14 cellular contexts compared by ENCODE assay signal in the genomic region with DNA sequence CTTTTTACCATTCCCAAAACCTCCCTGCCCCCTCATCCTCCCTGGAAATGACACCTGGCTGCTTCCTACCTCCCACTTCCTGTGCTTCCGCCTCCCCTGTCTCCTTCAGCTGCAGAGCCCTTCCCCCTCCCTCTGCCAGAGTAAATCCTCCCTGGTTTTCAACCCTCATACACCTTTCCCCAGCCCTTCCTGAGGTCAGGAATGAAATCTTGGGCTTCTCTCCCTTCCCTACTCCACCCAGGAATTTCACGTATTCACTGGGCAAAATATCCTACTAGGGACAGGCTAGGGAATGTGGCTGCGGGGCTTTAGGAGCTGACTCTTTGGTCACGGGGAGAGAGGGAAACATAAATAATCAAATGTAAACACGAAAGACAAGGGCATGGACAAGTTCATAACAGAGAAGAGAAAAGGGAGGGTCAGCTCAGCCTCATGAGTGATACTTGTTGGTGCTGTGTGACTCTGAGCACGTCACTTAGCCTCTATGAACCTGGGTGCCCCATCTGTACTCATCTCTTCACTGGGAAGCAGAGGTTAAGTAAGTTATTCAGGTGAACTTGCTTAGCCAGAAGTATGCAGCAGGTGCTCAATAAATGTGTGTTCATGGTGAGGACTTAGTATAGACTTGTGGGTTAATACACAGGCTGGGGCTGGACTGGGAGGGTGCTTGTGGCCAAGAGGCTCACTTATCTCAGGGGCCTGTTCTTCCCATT. TPM values are rescaled to one million over a fixed set of nuclear protein-coding genes. Genes with fewer than 3 reads are reported as not detected.
DNase-seq lines count a peak whose midpoint lies in the region; ATAC-seq, FAIRE-seq and TF ChIP-seq lines count a peak whose summit lies in the region.
"Had no signal": no experiment of that assay in that cellular context is flagged by ENCODE, and none has a peak within 500 bp of the region (broad histone marks: within the 10 kb centered on the region; RNA-seq: fewer than 3 reads in every experiment).

No MANE protein-coding gene starts in this region.

- peak; percentile 47 for ATAC-seq in HepG2
- ATAC-seq in right lobe of liver, result no peak
- ATAC-seq in GM18861 (IDR thresholded peaks at IDR 0.05; ENCODE audit: unreplicated experiment), result no peak
- ATAC-seq: activated naive CD4-positive, alpha-beta T cell treated with anti-CD3 and anti-CD28 coated beads, Interleukin-2, amount 50 U/mL, for 72 hours; stimulated activated memory B cell treated with anti-CD40 and anti-IgM and Interleukin-4, amounts not matched to agents 10 μg/mL and 1 μg/mL and 100 μg/mL, for 72 hours had no signal

- CTCF ChIA-PET in HepG2 (lab: Yijun Ruan, JAX; ENCODE audit: low intra/inter-chr PET ratio, low total read pairs), result no interaction called here

- no peak for TF ChIP-seq RAD21 in HepG2 (CRISPR knock-in tag; IDR thresholded peaks at IDR 0.05)

- H3K9ac ChIP-seq in HepG2 (ENCODE audit: insufficient read depth, low read depth, low read length), result no peak overlapping the region
- H3K9ac ChIP-seq: GM23248 had no signal

- FAIRE-seq in HepG2 (lab: Jason Lieb, UNC) (no peak), urothelium cell line (lab: Jason Lieb, UNC) (peak; percentile 20)

- H4K20me1 ChIP-seq in HepG2 (ENCODE audit: insufficient read depth, low read length), result no peaks in the 10 kb centered on the region

- H3K9me3 ChIP-seq in HepG2 (ENCODE audit: low read length), result no peaks in the 10 kb centered on the region
- no peaks in the 10 kb centered on the region for H3K9me3 ChIP-seq in right lobe of liver
- no peaks in the 10 kb centered on the region for H3K9me3 ChIP-seq in SJCRH30 (replicated peaks)
- no peaks in the 10 kb centered on the region for H3K9me3 ChIP-seq in iPS DF 6.9 (ENCODE audit: control insufficient read depth, insufficient read depth, low read length)

- DNase-seq in HepG2 (ENCODE audit: low spot score) (peak; percentile 24), right lobe of liver (no peak), SJCRH30 (peak; percentile 29 to 32), iPS DF 6.9 (ENCODE audit: low read depth, low spot score) (no peak), urothelium cell line (ENCODE audit: low spot score) (peak; percentile 43), NCI-H1694 (lab: John Stamatoyannopoulos, UW) (no peak)
- DNase-seq in NK-92 treated with Interleukin-12 subunit alpha and Interleukin-12 subunit beta, amount 100 ng/mL, for 24 hours (lab: John Stamatoyannopoulos, UW), result no peak
- DNase-seq: NCI-H1436, occipital lobe had no signal

- TF ChIP-seq POLR2A in HepG2 (IDR thresholded peaks at IDR 0.05; ENCODE audit: insufficient read depth in 1 of 2, low read depth in 2 of 2, low read length in 2 of 2) (no peak), right lobe of liver (IDR thresholded peaks at IDR 0.05) (no peak)

- intact Hi-C loops in HepG2 (cut with micrococcal nuclease; ENCODE audit: unreplicated experiment), result no loop called here
- intact Hi-C loops in right lobe of liver (cut with DNase I), result no loop called here

- H3K4me3 ChIP-seq in HepG2 (replicated peaks in 1 of 3; ENCODE audit: insufficient read depth in 1 of 3, low read depth in 2 of 3, low read length in 3 of 3) (no peak overlapping the region), right lobe of liver (no peak overlapping the region), SJCRH30 (no peak overlapping the region), iPS DF 6.9 (ENCODE audit: low read length) (no peak overlapping the region)
- H3K4me3 ChIP-seq: coronary artery, GM23248 had no signal

- 12% methylated on average over 6 of the region's 6 CpGs for WGBS in HepG2 (ENCODE audit: low lambda C conversion rate)
- 82% methylated on average over 6 of the region's 6 CpGs for WGBS in right lobe of liver (ENCODE audit: insufficient coverage, low coverage, low lambda C conversion rate, missing lambda C conversion rate)
- whole genome bisulfite sequencing in iPS DF 6.9 (ENCODE audit: insufficient coverage, insufficient read length), result no CpG with 5 or more reads among the region's 6 CpGs

- TF ChIP-seq EP300 in HepG2 (IDR thresholded peaks at IDR 0.05; ENCODE audit: low read depth in 2 of 2, low read length in 2 of 2) (no peak), HepG2 (CRISPR knock-in tag; IDR thresholded peaks at IDR 0.05; ENCODE audit: borderline replicate concordance) (no peak)

- TF ChIP-seq CTCF in HepG2 (CRISPR knock-in tag; IDR thresholded peaks at IDR 0.05) (no peak), right lobe of liver (IDR thresholded peaks at IDR 0.05) (no peak)

- BruUV-seq in HepG2 (replicated peaks; lab: Mats Ljungman, UMichigan), result no TSS peak

- in situ Hi-C loops in HepG2 (cut with HindIII; ENCODE audit: extremely low pct_ligation_motif_present, low pct_unique_long_range_greater_than_20kb), result no loop called here

- peaks cover 0 to 4% of the 10 kb centered on the region in 2 experiments; a peak in 1 of 5 replicates for H3K27me3 ChIP-seq in HepG2 (ENCODE audit: control insufficient read depth in 1 of 2, insufficient read depth in 2 of 2, low read length in 2 of 2)
- H3K27me3 ChIP-seq in right lobe of liver, result no peaks in the 10 kb centered on the region
- H3K27me3 ChIP-seq in SJCRH30, result no peaks in the 10 kb centered on the region
- H3K27me3 ChIP-seq in iPS DF 6.9 (ENCODE audit: control insufficient read depth, insufficient read depth, low read length), result no peaks in the 10 kb centered on the region

- H3K36me3 ChIP-seq in HepG2 (replicated peaks in 1 of 2; ENCODE audit: control insufficient read depth in 1 of 2, insufficient read depth in 2 of 2, low read length in 2 of 2) (no peaks in the 10 kb centered on the region), right lobe of liver (no peaks in the 10 kb centered on the region), SJCRH30 (no peaks in the 10 kb centered on the region), iPS DF 6.9 (ENCODE audit: control insufficient read depth, insufficient read depth, low read length) (no peaks in the 10 kb centered on the region)

- H3K4me1 ChIP-seq in HepG2 (ENCODE audit: insufficient read depth, low read length), result peaks cover 16% of the 10 kb centered on the region
- no peaks in the 10 kb centered on the region for H3K4me1 ChIP-seq in right lobe of liver
- peaks cover 39% of the 10 kb centered on the region for H3K4me1 ChIP-seq in SJCRH30
- H3K4me1 ChIP-seq in iPS DF 6.9 (ENCODE audit: control insufficient read depth, insufficient read depth, low read length), result peaks cover 10% of the 10 kb centered on the region

- H3K27ac ChIP-seq in HepG2 (ENCODE audit: extremely low read length, insufficient read depth, low read length), result no peak overlapping the region
- H3K27ac ChIP-seq in right lobe of liver, result no peak overlapping the region
- H3K27ac ChIP-seq in SJCRH30, result no peak overlapping the region
- H3K27ac ChIP-seq in iPS DF 6.9 (ENCODE audit: low read length), result peak overlapping the region; percentile 26
- H3K27ac ChIP-seq: coronary artery, GM23248 had no signal

- H3K4me2 ChIP-seq in HepG2 (ENCODE audit: low read depth, low read length), result no peak overlapping the region

- no peaks in the 10 kb centered on the region for H3K79me2 ChIP-seq in HepG2 (ENCODE audit: insufficient read depth, low read length)

- H2AFZ ChIP-seq in HepG2 (ENCODE audit: low read length), result no peak overlapping the region
- H2AFZ ChIP-seq: GM23248 had no signal

- POLR2A ChIA-PET in HepG2 (lab: Yijun Ruan, JAX), result interaction anchor here (0.7 kb wide), 1 partner anchor 182 kb away, joined by 3 read pairs; no protein-coding TSS in a partner anchor

TF ChIP-seq in HepG2, 621 proteins besides CTCF, POLR2A, EP300 and RAD21 (continues in another document):
- TF ChIP-seq ZNF124 (CRISPR knock-in tag; IDR thresholded peaks at IDR 0.05) (no peak), GABPA (IDR thresholded peaks at IDR 0.05; ENCODE audit: low read depth, low read length) (no peak), GABPA (CRISPR knock-in tag; IDR thresholded peaks at IDR 0.05; ENCODE audit: low read depth) (0 out of 2 replicates have a peak, but pooled peaks have one; percentile 4), SMAD9 (CRISPR knock-in tag; IDR thresholded peaks at IDR 0.05) (no peak), CSRNP2 (CRISPR knock-in tag; conservative IDR thresholded peaks at IDR 0.05; ENCODE audit: low read depth) (no peak)

RNA-seq across cellular contexts. Expression of gene DUSP5, which starts 10.1 kb away (rescaled TPM):
- 1.4 and 1.5 TPM in 2 replicates for total RNA-seq in HepG2 (2016; rRNA removed; fragmentation: Illumina TruSeq; extraction: Trizol)
- total RNA-seq in HepG2 (2016; cell fraction: cytosol; rRNA removed; fragmentation: Illumina TruSeq; extraction: Trizol; ENCODE audit: low read depth), result 0.35 and 0.71 TPM in 2 replicates
- 1.2 and 1.5 TPM in 2 replicates for total RNA-seq in HepG2 (2016; cell fraction: insoluble cytoplasmic fraction; rRNA removed; fragmentation: Illumina TruSeq; extraction: Trizol)
- 1.7 and 2.0 TPM in 2 replicates for total RNA-seq in HepG2 (2016; cell fraction: membrane; rRNA removed; fragmentation: Illumina TruSeq; extraction: Trizol)
- 0.88 and 0.99 TPM in 2 replicates for total RNA-seq in HepG2 (2016; cell fraction: nucleus; rRNA removed; fragmentation: Illumina TruSeq; extraction: Trizol)
- polyA plus RNA-seq in HepG2 (2011; rRNA removed), result 3.7 and 5.8 TPM in 2 replicates
- polyA plus RNA-seq in HepG2 (2011; cell fraction: cytosol; rRNA removed), result 6.6 and 7.0 TPM in 2 replicates
- polyA plus RNA-seq in HepG2 (2011; cell fraction: nucleus; rRNA removed), result 4.5 and 4.8 TPM in 2 replicates
- 2.3 and 5.4 TPM in 2 replicates for polyA plus RNA-seq in HepG2 (2012)
- 0.44 and 0.53 TPM in 2 replicates for polyA plus RNA-seq in HepG2 (2016; cell fraction: cytosol; fragmentation: Illumina TruSeq; extraction: Trizol; ENCODE audit: low read depth)
- 1.4 and 1.6 TPM in 2 replicates for polyA plus RNA-seq in HepG2 (2016; cell fraction: insoluble cytoplasmic fraction; fragmentation: Illumina TruSeq; extraction: Trizol; ENCODE audit: low read depth)
- 1.2 and 1.7 TPM in 2 replicates for polyA plus RNA-seq in HepG2 (2016; cell fraction: membrane; fragmentation: Illumina TruSeq; extraction: Trizol; ENCODE audit: low read depth)
- polyA plus RNA-seq in HepG2 (2016; cell fraction: nucleus; fragmentation: Illumina TruSeq; extraction: Trizol; ENCODE audit: insufficient read depth, low read depth), result 0.82 and 1.5 TPM in 2 replicates
- polyA minus RNA-seq in HepG2 (2011; rRNA and poly(A)+ RNA removed; ENCODE audit: low replicate concordance), result 26.8 and 47.7 TPM in 2 replicates
- polyA minus RNA-seq in HepG2 (2011; cell fraction: cytosol; rRNA and poly(A)+ RNA removed), result 12.5 and 15.5 TPM in 2 replicates
- 4.5 and 6.5 TPM in 2 replicates for polyA minus RNA-seq in HepG2 (2011; cell fraction: nucleus; rRNA and poly(A)+ RNA removed)
- total RNA-seq in right lobe of liver, result 10 to 100 TPM in 3 of 6 experiments, 1 to 10 TPM in 3; 2.3 to 47.7 (median 10.8) TPM
- total RNA-seq in SJCRH30 (2014; rRNA removed; shearing (Covaris generic)), result 5.3 and 6.0 TPM in 2 replicates

Comparison
In these comparisons a context has a peak if more than half of its experiments do, and no peak if none do; other contexts are left out.
1. DNase-seq: peak in HepG2 (single experiment), SJCRH30 (2 of 2) and urothelium cell line (single experiment); none in right lobe of liver (0 of 3), iPS DF 6.9 (single experiment), NCI-H1694 (single experiment) and NK-92 treated with Interleukin-12 subunit alpha and Interleukin-12 subunit beta, amount 100 ng/mL, for 24 hours (single experiment).